21 cellular contexts compared by ENCODE assay signal in genomic region chrX:110135618-110136017, GRCh38.
"Had no signal": no experiment of that assay in that cellular context is flagged by ENCODE, and none has a peak within 500 bp of the region (broad histone marks: within the 10 kb centered on the region; RNA-seq: fewer than 3 reads in every experiment).

No MANE protein-coding gene starts in this region.

- DNase-seq: activated CD4-positive, alpha-beta T cell treated with anti-CD3 and anti-CD28 coated beads, Interleukin-2, amount 10 ng/mL, durations not matched to agents 7 days and 5 days; activated CD8-positive, alpha-beta memory T cell treated with anti-CD3 and anti-CD28 coated beads, Interleukin-2, amount 50 U/mL, for 4 hours; activated effector memory CD4-positive, alpha-beta T cell treated with anti-CD3 and anti-CD28 coated beads, Interleukin-2, amount 50 U/mL, for 16 hours; activated naive CD4-positive, alpha-beta T cell treated with anti-CD3 and anti-CD28 coated beads, Interleukin-2, amount 50 U/mL, for 16 hours; activated T-cell treated with anti-CD3 and anti-CD28 coated beads, Interleukin-2, amount 50 U/mL, for 4 hours; effector memory CD8-positive, alpha-beta T cell; foreskin melanocyte; hypothalamus; stimulated activated CD4-positive, alpha-beta T cell treated with anti-CD3 and anti-CD28 coated beads, Interleukin-4, amount 100 ng/mL, for 24 hours; stomach; upper lobe of left lung had no signal

- H3K9me3 Mint-ChIP-seq: activated CD4-positive, alpha-beta T cell treated with anti-CD3 and anti-CD28 coated beads, Interleukin-2, amount 10 ng/mL, durations not matched to agents 7 days and 5 days; activated T-cell treated with anti-CD3 and anti-CD28 coated beads, Interleukin-2, amount 50 U/mL, for 4 hours; effector memory CD8-positive, alpha-beta T cell; mesothelial cell of epicardium; natural killer cell treated with Interleukin-12 subunit alpha and Interleukin-12 subunit beta and Interleukin-15 and Interleukin-18, amount 100 ng/mL, for 72 hours; stimulated activated effector memory CD8-positive, alpha-beta T cell treated with anti-CD3 and anti-CD28 coated beads, Interleukin-12 subunit alpha, Interleukin-12 subunit beta, amount 100 ng/mL, for 72 hours had no signal

- H3K36me3 Mint-ChIP-seq: natural killer cell treated with Interleukin-12 subunit alpha and Interleukin-12 subunit beta and Interleukin-15 and Interleukin-18, amount 100 ng/mL, for 72 hours; stimulated activated effector memory CD8-positive, alpha-beta T cell treated with anti-CD3 and anti-CD28 coated beads, Interleukin-12 subunit alpha, Interleukin-12 subunit beta, amount 100 ng/mL, for 72 hours had no signal

- H3K4me3 ChIP-seq: cardiac muscle cell, lung, smooth muscle cell, stomach, thoracic aorta, upper lobe of left lung had no signal

- H3K4me1 Mint-ChIP-seq: mesothelial cell of epicardium had no signal

- H3K27ac Mint-ChIP-seq: activated CD4-positive, alpha-beta T cell treated with anti-CD3 and anti-CD28 coated beads, Interleukin-2, amount 10 ng/mL, durations not matched to agents 7 days and 5 days; effector memory CD8-positive, alpha-beta T cell; mesothelial cell of epicardium; natural killer cell treated with Interleukin-12 subunit alpha and Interleukin-12 subunit beta and Interleukin-15 and Interleukin-18, amount 100 ng/mL, for 72 hours; stimulated activated effector memory CD8-positive, alpha-beta T cell treated with anti-CD3 and anti-CD28 coated beads, Interleukin-12 subunit alpha, Interleukin-12 subunit beta, amount 100 ng/mL, for 72 hours had no signal

- ATAC-seq: activated CD4-positive, CD25-positive, alpha-beta regulatory T cell treated with anti-CD3 and anti-CD28 coated beads, Interleukin-2, amount 50 U/mL, for 24 hours; activated T-cell treated with anti-CD3 and anti-CD28 coated beads, Interleukin-2, amount 50 U/mL, for 4 hours; effector memory CD8-positive, alpha-beta T cell; left lobe of liver; natural killer cell treated with Interleukin-12 subunit alpha and Interleukin-12 subunit beta and Interleukin-15 and Interleukin-18, amount 100 ng/mL, for 72 hours; sciatic nerve; stimulated activated effector memory CD8-positive, alpha-beta T cell treated with anti-CD3 and anti-CD28 coated beads, Interleukin-12 subunit alpha, Interleukin-12 subunit beta, amount 100 ng/mL, for 72 hours had no signal

- H3K27me3 Mint-ChIP-seq: activated CD4-positive, alpha-beta T cell treated with anti-CD3 and anti-CD28 coated beads, Interleukin-2, amount 10 ng/mL, durations not matched to agents 7 days and 5 days; effector memory CD8-positive, alpha-beta T cell; natural killer cell treated with Interleukin-12 subunit alpha and Interleukin-12 subunit beta and Interleukin-15 and Interleukin-18, amount 100 ng/mL, for 72 hours had no signal

- H3K4me3 Mint-ChIP-seq: activated CD4-positive, alpha-beta T cell treated with anti-CD3 and anti-CD28 coated beads, Interleukin-2, amount 10 ng/mL, durations not matched to agents 7 days and 5 days; activated T-cell treated with anti-CD3 and anti-CD28 coated beads, Interleukin-2, amount 50 U/mL, for 4 hours; effector memory CD8-positive, alpha-beta T cell; mesothelial cell of epicardium; natural killer cell treated with Interleukin-12 subunit alpha and Interleukin-12 subunit beta and Interleukin-15 and Interleukin-18, amount 100 ng/mL, for 72 hours; stimulated activated effector memory CD8-positive, alpha-beta T cell treated with anti-CD3 and anti-CD28 coated beads, Interleukin-12 subunit alpha, Interleukin-12 subunit beta, amount 100 ng/mL, for 72 hours had no signal
